8 cellular contexts compared by ENCODE assay signal in genomic region chr19:50556236-50557008, GRCh38. TPM values are rescaled to one million over a fixed set of nuclear protein-coding genes. Genes with fewer than 3 reads are reported as not detected.
A peak's percentile ranks its signal among the peaks of the same experiment; 100 is the strongest.
DNase-seq lines count a peak whose midpoint lies in the region; ATAC-seq lines count a peak whose summit lies in the region.

No MANE protein-coding gene starts in this region.

- no peaks in the 10 kb centered on the region for H3K36me3 ChIP-seq in mesenchymal stem cell (ENCODE audit: control insufficient read depth in 1 of 2, insufficient read depth in 2 of 2, low read depth in 1 of 2, low read length in 2 of 2)

- no peak overlapping the region for H2BK12ac ChIP-seq in mesenchymal stem cell (ENCODE audit: low read length in 2 of 2)

- H3K4ac ChIP-seq in mesenchymal stem cell (ENCODE audit: low read depth in 1 of 2, low read length in 2 of 2) = no peak overlapping the region

- H4K91ac ChIP-seq in mesenchymal stem cell (ENCODE audit: low read length) = no peak overlapping the region

- H3K14ac ChIP-seq in mesenchymal stem cell (ENCODE audit: low read length in 2 of 2) = no peak overlapping the region

- H2AK5ac ChIP-seq in mesenchymal stem cell (ENCODE audit: low read length, severe bottlenecking) = no peak overlapping the region

- no peaks in the 10 kb centered on the region for H3K9me3 ChIP-seq in mesenchymal stem cell (ENCODE audit: control insufficient read depth, low read length)

- H2BK5ac ChIP-seq in mesenchymal stem cell (ENCODE audit: low read depth, low read length, poor library complexity, severe bottlenecking) = no peak overlapping the region

- H3K4me3 ChIP-seq in mesenchymal stem cell (ENCODE audit: insufficient read depth in 1 of 2, low read depth in 1 of 2, low read length in 2 of 2) = peak overlapping the region in 1 of 2 experiments; percentile 63

- H3K4me1 ChIP-seq in mesenchymal stem cell (ENCODE audit: control insufficient read depth, insufficient read depth, low read depth, low read length) = no peaks in the 10 kb centered on the region

- H2AFZ ChIP-seq in mesenchymal stem cell (ENCODE audit: low read depth, low read length) = no peak overlapping the region

- no peak overlapping the region for H3K18ac ChIP-seq in mesenchymal stem cell (ENCODE audit: low read depth in 1 of 2, low read length in 2 of 2)

- H3K23ac ChIP-seq in mesenchymal stem cell (ENCODE audit: low read length in 2 of 2) = no peak overlapping the region

- no peak overlapping the region for H2BK15ac ChIP-seq in mesenchymal stem cell (ENCODE audit: low read depth, poor library complexity, severe bottlenecking)

- no peak overlapping the region for H3K27ac ChIP-seq in mesenchymal stem cell (ENCODE audit: low read length, poor library complexity, severe bottlenecking)

- WGBS in mesenchymal stem cell = 46% methylated on average over 36 of the region's 42 CpGs

- H3K9ac ChIP-seq in mesenchymal stem cell (ENCODE audit: low read length) = no peak overlapping the region

- H3K4me2 ChIP-seq in mesenchymal stem cell (ENCODE audit: low read length, poor library complexity, severe bottlenecking) = no peak overlapping the region

- DNase-seq in SIG-M5 treated with dmso at 0.1 percent for 504 hours (lab: John Stamatoyannopoulos, UW; ENCODE audit: unreplicated experiment) = peak; percentile 59
- DNase-seq in SIG-M5 (lab: John Stamatoyannopoulos, UW) = no peak
- DNase-seq in NCI-H774 (lab: John Stamatoyannopoulos, UW) = peak; percentile 55
- peak; percentile 91 for DNase-seq in activated CD8-positive, alpha-beta memory T cell treated with anti-CD3 and anti-CD28 coated beads for 24 hours
- peak; percentile 55 for DNase-seq in effector CD8-positive, alpha-beta T cell (lab: John Stamatoyannopoulos, UW)
- DNase-seq in mesenchymal stem cell = peak; percentile 32
- peak; percentile 34 for DNase-seq in stimulated activated CD8-positive, alpha-beta memory T cell treated with anti-CD3 and anti-CD28 coated beads, Interleukin-12 subunit alpha, Interleukin-12 subunit beta, amount 100 ng/mL, for 4 hours (ENCODE audit: low read depth)

- H2BK120ac ChIP-seq in mesenchymal stem cell (ENCODE audit: low read depth, low read length) = no peak overlapping the region

- peak overlapping the region; percentile 53 for H4K8ac ChIP-seq in mesenchymal stem cell (ENCODE audit: low read length)

- ATAC-seq in HG03139 (IDR thresholded peaks at IDR 0.05; ENCODE audit: unreplicated experiment) = no peak

- no peaks in the 10 kb centered on the region for H3K79me1 ChIP-seq in mesenchymal stem cell (replicated peaks; ENCODE audit: low read length, poor library complexity, severe bottlenecking)

- peaks cover 0 to 77% of the 10 kb centered on the region in 2 experiments for H3K27me3 ChIP-seq in mesenchymal stem cell (ENCODE audit: control insufficient read depth in 1 of 2, insufficient read depth in 1 of 2, low read length in 2 of 2)

RNA-seq across cellular contexts. Expression of gene LRRC4B, which starts 11.8 kb away (rescaled TPM):
- not detected for polyA plus RNA-seq in mesenchymal stem cell (2013, experiment 1 of 2)
- 0.03 TPM for polyA plus RNA-seq in mesenchymal stem cell (2013, experiment 2 of 2)

RNA-seq across cellular contexts. Expression of gene ASPDH, which starts 42.7 kb away (rescaled TPM):
- polyA plus RNA-seq in mesenchymal stem cell (2013, experiment 1 of 2) = not detected
- not detected for polyA plus RNA-seq in mesenchymal stem cell (2013, experiment 2 of 2)

RNA-seq across cellular contexts. Expression of gene JOSD2, which starts 45.4 kb away (rescaled TPM):
- 29.7 TPM for polyA plus RNA-seq in mesenchymal stem cell (2013, experiment 1 of 2)
- 30.2 TPM for polyA plus RNA-seq in mesenchymal stem cell (2013, experiment 2 of 2)
